ENCODE assay signal across 8 cellular contexts in genomic region chr15:74438696-74439316, GRCh38. TPM values are rescaled to one million over a fixed set of nuclear protein-coding genes. Genes with fewer than 3 reads are reported as not detected.
DNase-seq lines count a peak whose midpoint lies in the region; ATAC-seq lines count a peak whose summit lies in the region.

No MANE protein-coding gene starts in this region.

- ATAC-seq in HG02798 (IDR thresholded peaks at IDR 0.05; ENCODE audit: poor library complexity, unreplicated experiment) (peak; percentile 62), left colon (peak; percentile 80), GM21717 (IDR thresholded peaks at IDR 0.05; ENCODE audit: unreplicated experiment) (no peak)

- peak; percentile 48 for DNase-seq in COR-L47 (lab: John Stamatoyannopoulos, UW)
- DNase-seq in NCI-H446 treated with DMSO at 0.1 percent for 48 hours (lab: John Stamatoyannopoulos, UW): peak; percentile 16
- DNase-seq in activated CD4-positive, alpha-beta T cell treated with anti-CD3 and anti-CD28 coated beads for 4 hours: peak; percentile 78 to 79
- peak; percentile 55 for DNase-seq in central memory CD4-positive, alpha-beta T cell
- peak; percentile 40 to 75 for DNase-seq in left colon
- DNase-seq in stimulated activated CD4-positive, alpha-beta T cell treated with anti-CD3 and anti-CD28 coated beads, TNF-alpha, amount 100 ng/mL, for 1 hour (ENCODE audit: low read depth in 3 of 3, low spot score in 1 of 3): peak; percentile 45 to 71 (median 62)

- intact Hi-C loops in left colon (cut with DNase I, micrococcal nuclease): loop anchor here (5.0 kb wide), 2 partner anchors 57 to 62 kb away; no protein-coding TSS in a partner anchor

RNA-seq across cellular contexts. Expression of gene SEMA7A, which starts 5.0 kb away (rescaled TPM):
- total RNA-seq in left colon: 1 to 10 TPM in 1 of 2 donors, under 1 TPM in 1; 0.79 to 1.7 TPM

RNA-seq across cellular contexts. Expression of gene UBL7, which starts 22.2 kb away (rescaled TPM):
- 10 to 100 TPM; 25.5 to 33.7 TPM for total RNA-seq in left colon

Comparison
In these comparisons a context has a peak if more than half of its experiments do, and no peak if none do; other contexts are left out.
1. DNase-seq: peak in every context shown above with its lines; median percentile 78 in activated CD4-positive, alpha-beta T cell treated with anti-CD3 and anti-CD28 coated beads for 4 hours; 62 in stimulated activated CD4-positive, alpha-beta T cell treated with anti-CD3 and anti-CD28 coated beads, TNF-alpha, amount 100 ng/mL, for 1 hour; 58 in left colon; 55 in central memory CD4-positive, alpha-beta T cell; 48 in COR-L47; 16 in NCI-H446 treated with DMSO at 0.1 percent for 48 hours.